ENCODE assay signal across 29 cellular contexts in the genomic region with DNA sequence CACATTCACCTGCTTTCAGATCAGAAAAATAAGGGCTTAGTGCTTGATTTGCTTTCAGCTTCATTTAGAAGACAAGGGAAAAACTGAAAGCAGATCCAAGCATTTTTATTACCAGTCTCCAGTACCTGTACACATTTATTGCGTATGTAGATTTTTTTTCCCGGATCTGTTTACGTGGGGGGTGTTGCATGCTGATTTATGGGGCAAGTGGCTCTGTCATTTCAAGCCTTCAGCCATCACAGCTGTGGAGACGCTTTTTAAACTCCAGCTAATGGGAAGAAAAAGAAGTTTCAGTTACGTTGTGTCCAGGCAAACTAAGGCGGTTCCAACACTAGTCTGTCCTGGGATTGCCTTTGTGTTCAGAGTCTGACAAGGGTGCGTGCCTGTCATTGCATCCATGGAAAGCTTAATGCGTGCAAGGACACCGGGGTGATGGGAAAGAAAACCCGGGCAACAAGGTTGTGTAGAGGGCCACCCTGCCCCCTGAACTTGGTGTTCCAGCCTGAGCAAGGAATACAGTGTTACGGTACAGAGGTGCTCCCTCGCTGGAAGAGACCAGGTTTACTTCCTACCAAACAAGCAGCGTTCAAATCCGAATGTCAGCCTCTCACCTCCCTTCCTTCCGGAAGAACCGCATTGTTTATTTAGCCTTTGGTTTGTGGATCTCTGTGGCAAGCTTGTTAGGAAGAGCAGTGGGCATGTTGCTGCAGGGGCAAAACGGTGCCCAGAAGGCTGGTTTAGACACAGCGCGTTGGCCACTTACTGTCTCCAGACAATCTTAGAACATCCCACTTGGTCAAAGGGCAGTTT.
DNase-seq lines count a peak whose midpoint lies in the region; FAIRE-seq and TF ChIP-seq lines count a peak whose summit lies in the region.
"Had no signal": no experiment of that assay in that cellular context is flagged by ENCODE, and none has a peak within 500 bp of the region (broad histone marks: within the 10 kb centered on the region; RNA-seq: fewer than 3 reads in every experiment).

No MANE protein-coding gene starts in this region.

- no peaks in the 10 kb centered on the region for H3K4me1 ChIP-seq in HEK293 (ENCODE audit: control insufficient read depth, insufficient read depth, low read length)
- H3K4me1 ChIP-seq: breast epithelium had no signal

- no peaks in the 10 kb centered on the region for H3K9me3 ChIP-seq in HEK293 (ENCODE audit: control insufficient read depth, insufficient read depth, low read depth, low read length)
- H3K9me3 ChIP-seq: breast epithelium had no signal

- no peaks in the 10 kb centered on the region for H3K36me3 ChIP-seq in HEK293 (ENCODE audit: control insufficient read depth in 2 of 2, insufficient read depth in 1 of 2, low read length in 2 of 2)
- H3K36me3 ChIP-seq: breast epithelium, WERI-Rb-1 had no signal

- DNase-seq in left kidney (ENCODE audit: low read depth, low spot score) (peak; percentile 81), renal cortical epithelial cell (ENCODE audit: low read depth) (peak; percentile 19), DMS79 treated with DMSO at 0.1 percent for 48 hours (lab: John Stamatoyannopoulos, UW) (no peak), urothelium cell line (ENCODE audit: low spot score) (no peak), NOMO-1 treated with dmso at 0.1 percent for 144 hours (lab: John Stamatoyannopoulos, UW; ENCODE audit: unreplicated experiment) (no peak), NCI-H345 (lab: John Stamatoyannopoulos, UW) (no peak)
- DNase-seq: activated CD4-positive, alpha-beta T cell treated with anti-CD3 and anti-CD28 coated beads for 48 hours; anterior cingulate cortex; CD4-positive, alpha-beta T cell; effector memory CD8-positive, alpha-beta T cell; glutamatergic neuron; HFFc6; left ventricle myocardium superior; mesendoderm; naive B cell; NCI-H1092 treated with DMSO at 0.1 percent for 48 hours; NCI-H187; NCI-H2171; NCI-H524; SIG-M5; stimulated activated CD4-positive, alpha-beta T cell treated with anti-CD3 and anti-CD28 coated beads, Interleukin-1b, Interleukin-23, amount 100 ng/mL, for 48 hours; stimulated activated naive CD8-positive, alpha-beta T cell treated with anti-CD3 and anti-CD28 coated beads, Interleukin-15, Interleukin-2, amounts not matched to agents 100 U/mL and 50 U/mL, for 24 hours; T1000; WERI-Rb-1 had no signal

- POLR2A ChIA-PET in HEK293 (lab: Yijun Ruan, JAX): no interaction called here

- H3K27ac ChIP-seq in HEK293 (ENCODE audit: extremely low read depth, low read depth, low read length): no peak overlapping the region
- peak overlapping the region; percentile 59 for H3K27ac ChIP-seq in VCaP
- H3K27ac ChIP-seq: breast epithelium, WERI-Rb-1 had no signal

- H3K4me3 ChIP-seq in HEK293 (ENCODE audit: low read depth, low read length): no peak overlapping the region
- H3K4me3 ChIP-seq: breast epithelium, K562 had no signal

- FAIRE-seq in urothelium cell line (lab: Jason Lieb, UNC): no peak
- FAIRE-seq: K562, RCC 7860 had no signal

- CTCF ChIA-PET in HEK293 (lab: Yijun Ruan, JAX): interaction anchor here (0.6 kb wide), 1 partner anchor 124 kb away, joined by 4 read pairs; no protein-coding TSS in a partner anchor

- TF ChIP-seq CTCF in HEK293 (tag by site-specific recombination; IDR thresholded peaks at IDR 0.05) (no peak), VCaP (conservative IDR thresholded peaks at IDR 0.05) (no peak)

TF ChIP-seq in HEK293, 187 proteins besides CTCF, POLR2A, EP300 and RAD21 (continues in another document):
- TF ChIP-seq ZNF548 (tag by site-specific recombination; IDR thresholded peaks at IDR 0.05): peak; percentile 73; the same call in 1 of the 2 replicates
- TF ChIP-seq TRIM28 (IDR thresholded peaks at IDR 0.05; ENCODE audit: borderline replicate concordance, low read length): no peak
- TF ChIP-seq PRDM2 (tag by site-specific recombination; IDR thresholded peaks at IDR 0.05; ENCODE audit: borderline replicate concordance): no peak
- peak; percentile 89 for TF ChIP-seq FEZF1 (tag by site-specific recombination; IDR thresholded peaks at IDR 0.05)
- TF ChIP-seq, protein P1, sequence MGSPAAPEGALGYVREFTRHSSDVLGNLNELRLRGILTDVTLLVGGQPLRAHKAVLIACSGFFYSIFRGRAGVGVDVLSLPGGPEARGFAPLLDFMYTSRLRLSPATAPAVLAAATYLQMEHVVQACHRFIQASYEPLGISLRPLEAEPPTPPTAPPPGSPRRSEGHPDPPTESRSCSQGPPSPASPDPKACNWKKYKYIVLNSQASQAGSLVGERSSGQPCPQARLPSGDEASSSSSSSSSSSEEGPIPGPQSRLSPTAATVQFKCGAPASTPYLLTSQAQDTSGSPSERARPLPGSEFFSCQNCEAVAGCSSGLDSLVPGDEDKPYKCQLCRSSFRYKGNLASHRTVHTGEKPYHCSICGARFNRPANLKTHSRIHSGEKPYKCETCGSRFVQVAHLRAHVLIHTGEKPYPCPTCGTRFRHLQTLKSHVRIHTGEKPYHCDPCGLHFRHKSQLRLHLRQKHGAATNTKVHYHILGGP (tag by site-specific recombination; IDR thresholded peaks at IDR 0.05): no peak
- TF ChIP-seq PRDM6 (tag by site-specific recombination; IDR thresholded peaks at IDR 0.05): 0 out of 2 replicates have a peak, but pooled peaks have one; percentile 14
- 0 out of 2 replicates have a peak, but pooled peaks have one; percentile 16 for TF ChIP-seq SCRT2 (tag by site-specific recombination; IDR thresholded peaks at IDR 0.05)
- TF ChIP-seq ZNF660 (tag by site-specific recombination; IDR thresholded peaks at IDR 0.05): no peak

Comparison
In these comparisons a context has a peak if more than half of its experiments do, and no peak if none do; other contexts are left out.
1. DNase-seq: peak in left kidney (single experiment) and renal cortical epithelial cell (single experiment); none in DMS79 treated with DMSO at 0.1 percent for 48 hours (single experiment), urothelium cell line (single experiment), NOMO-1 treated with dmso at 0.1 percent for 144 hours (single experiment) and NCI-H345 (single experiment).